In the genomic region with DNA sequence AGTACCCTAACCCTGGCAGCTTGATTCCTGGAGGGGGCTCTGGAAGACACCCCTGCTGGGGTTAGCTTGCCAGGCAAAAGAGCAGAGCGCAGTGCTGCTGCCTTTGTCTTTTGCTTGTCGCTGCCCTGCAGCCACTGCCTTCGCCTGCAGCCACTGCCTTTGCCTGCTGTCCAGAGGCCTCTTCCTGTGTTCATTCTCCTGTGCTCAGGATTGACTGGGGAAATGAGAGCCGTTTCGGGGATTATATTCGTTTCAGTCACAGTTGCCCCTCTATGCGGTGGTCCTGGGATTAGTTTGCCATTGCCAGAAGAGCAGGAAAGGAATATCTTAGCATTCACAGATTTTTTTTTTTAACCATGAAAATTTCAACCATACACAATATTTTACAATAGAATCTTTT, we compare ENCODE assay signal across 18 cellular contexts. TPM values are rescaled to one million over a fixed set of nuclear protein-coding genes. Genes with fewer than 3 reads are reported as not detected.
DNase-seq lines count a peak whose midpoint lies in the region; ATAC-seq and TF ChIP-seq lines count a peak whose summit lies in the region.
"Had no signal": no experiment of that assay in that cellular context is flagged by ENCODE, and none has a peak within 500 bp of the region (broad histone marks: within the 10 kb centered on the region; RNA-seq: fewer than 3 reads in every experiment).

No MANE protein-coding gene starts in this region.

- H3K4me1 Mint-ChIP-seq in activated T-cell treated with anti-CD3 and anti-CD28 coated beads, Interleukin-2, amount 50 U/mL, for 24 hours (ENCODE audit: low read depth), result peaks cover 33% of the 10 kb centered on the region
- peaks cover 30% of the 10 kb centered on the region for H3K4me1 Mint-ChIP-seq in activated B cell treated with CpG ODN at 0.5 μM for 24 hours
- H3K4me1 Mint-ChIP-seq in T-helper 2 cell treated with Interferon-gamma antibody and Interleukin-4, amounts not matched to agents 5 μg/mL and 100 μg/mL, for 36 hours (ENCODE audit: low read depth), result peaks cover 31% of the 10 kb centered on the region

- peaks cover 34% of the 10 kb centered on the region for H3K4me1 ChIP-seq in thymus (ENCODE audit: control insufficient read depth, insufficient read depth, low read length)

- CTCF ChIA-PET in activated B cell treated with CpG ODN at 0.5 μM for 24 hours (lab: Charles Lee), result interaction anchor here (1.4 to 1.6 kb wide), 2 partner anchors 25 to 764 kb away, joined by 3 to 10 read pairs; no protein-coding TSS in a partner anchor

- H3K27ac ChIP-seq in thymus (ENCODE audit: low read depth), result peak overlapping the region; percentile 69
- H3K27ac ChIP-seq: 22Rv1, C4-2B had no signal

- no peaks in the 10 kb centered on the region for H3K27me3 Mint-ChIP-seq in activated T-cell treated with anti-CD3 and anti-CD28 coated beads, Interleukin-2, amount 50 U/mL, for 24 hours
- no peaks in the 10 kb centered on the region for H3K27me3 Mint-ChIP-seq in activated B cell treated with CpG ODN at 0.5 μM for 24 hours
- H3K27me3 Mint-ChIP-seq in T-helper 2 cell treated with Interferon-gamma antibody and Interleukin-4, amounts not matched to agents 5 μg/mL and 100 μg/mL, for 36 hours (ENCODE audit: low read depth), result no peaks in the 10 kb centered on the region

- no peaks in the 10 kb centered on the region for H3K27me3 ChIP-seq in thymus (ENCODE audit: control insufficient read depth, insufficient read depth)

- intact Hi-C loops in activated B cell treated with CpG ODN at 0.5 μM for 24 hours (cut with micrococcal nuclease), result no loop called here

- POLR2A ChIA-PET in activated B cell treated with CpG ODN at 0.5 μM for 24 hours (lab: Charles Lee), result interaction anchor here (0.6 kb wide), 1 partner anchor 335 kb away, joined by 3 read pairs; no protein-coding TSS in a partner anchor

- no peak overlapping the region for H3K4me3 ChIP-seq in thymus (ENCODE audit: low read length)

- H3K27ac Mint-ChIP-seq in activated T-cell treated with anti-CD3 and anti-CD28 coated beads, Interleukin-2, amount 50 U/mL, for 24 hours, result peak overlapping the region; percentile 71
- peak overlapping the region; percentile 77 for H3K27ac Mint-ChIP-seq in activated B cell treated with CpG ODN at 0.5 μM for 24 hours
- H3K27ac Mint-ChIP-seq in T-helper 2 cell treated with Interferon-gamma antibody and Interleukin-4, amounts not matched to agents 5 μg/mL and 100 μg/mL, for 36 hours, result no peak overlapping the region
- H3K27ac Mint-ChIP-seq: H9 had no signal

- H3K36me3 ChIP-seq in thymus (ENCODE audit: control insufficient read depth, insufficient read depth), result peaks cover 10% of the 10 kb centered on the region

- no peak for TF ChIP-seq CTCF in activated B cell treated with CpG ODN at 0.5 μM for 24 hours (IDR thresholded peaks at IDR 0.05)

- no peaks in the 10 kb centered on the region for H3K9me3 Mint-ChIP-seq in activated T-cell treated with anti-CD3 and anti-CD28 coated beads, Interleukin-2, amount 50 U/mL, for 24 hours
- no peaks in the 10 kb centered on the region for H3K9me3 Mint-ChIP-seq in activated B cell treated with CpG ODN at 0.5 μM for 24 hours
- H3K9me3 Mint-ChIP-seq in T-helper 2 cell treated with Interferon-gamma antibody and Interleukin-4, amounts not matched to agents 5 μg/mL and 100 μg/mL, for 36 hours, result no peaks in the 10 kb centered on the region
- H3K9me3 Mint-ChIP-seq: H9 had no signal

- peaks cover 52% of the 10 kb centered on the region for H3K36me3 Mint-ChIP-seq in activated T-cell treated with anti-CD3 and anti-CD28 coated beads, Interleukin-2, amount 50 U/mL, for 24 hours (ENCODE audit: low read depth)
- peaks cover 29% of the 10 kb centered on the region for H3K36me3 Mint-ChIP-seq in activated B cell treated with CpG ODN at 0.5 μM for 24 hours (ENCODE audit: low read depth)
- H3K36me3 Mint-ChIP-seq in T-helper 2 cell treated with Interferon-gamma antibody and Interleukin-4, amounts not matched to agents 5 μg/mL and 100 μg/mL, for 36 hours (ENCODE audit: low read depth), result peaks cover 20% of the 10 kb centered on the region

- no peak overlapping the region for H3K4me3 Mint-ChIP-seq in activated T-cell treated with anti-CD3 and anti-CD28 coated beads, Interleukin-2, amount 50 U/mL, for 24 hours
- H3K4me3 Mint-ChIP-seq in activated B cell treated with CpG ODN at 0.5 μM for 24 hours, result no peak overlapping the region
- no peak overlapping the region for H3K4me3 Mint-ChIP-seq in T-helper 2 cell treated with Interferon-gamma antibody and Interleukin-4, amounts not matched to agents 5 μg/mL and 100 μg/mL, for 36 hours
- H3K4me3 Mint-ChIP-seq: H9 had no signal

- H3K9me3 ChIP-seq in thymus (ENCODE audit: control insufficient read depth), result no peaks in the 10 kb centered on the region

- 92% methylated on average over 7 of the region's 7 CpGs for WGBS in thymus

- ATAC-seq in activated B cell treated with CpG ODN at 0.5 μM for 24 hours (ENCODE audit: low read depth) (no peak), HG02623 (IDR thresholded peaks at IDR 0.05; ENCODE audit: unreplicated experiment) (no peak)
- ATAC-seq: HepG2, Panc1 had no signal

- DNase-seq in activated T-cell treated with anti-CD3 and anti-CD28 coated beads, Interleukin-2, amount 50 U/mL, for 24 hours, result no peak
- no peak for DNase-seq in activated T-cell treated with anti-CD3 and anti-CD28 coated beads, Interleukin-2, amount 50 U/mL, for 48 hours
- DNase-seq in activated B cell treated with CpG ODN at 0.5 μM for 24 hours, result no peak
- peak; percentile 40 for DNase-seq in medulla oblongata (ENCODE audit: extremely low spot score)
- DNase-seq in T-helper 2 cell treated with Interferon-gamma antibody and Interleukin-4, amounts not matched to agents 5 μg/mL and 100 μg/mL, for 36 hours (ENCODE audit: low spot score), result no peak
- no peak for DNase-seq in stimulated activated CD4-positive, alpha-beta T cell treated with anti-CD3 and anti-CD28 coated beads, Interleukin-2, amount 100 ng/mL, for 24 hours
- DNase-seq: COR-L47, H9, NCI-H187 treated with DMSO at 0.1 percent for 48 hours, NCI-H446 treated with DMSO at 0.1 percent for 48 hours, NCI-H774, Right ventricle myocardium superior had no signal

RNA-seq across cellular contexts. Expression of gene ZNF664, which starts 34.3 kb away (rescaled TPM):
- total RNA-seq in activated B cell treated with CpG ODN at 0.5 μM for 24 hours, result 35.6 and 40.7 TPM in 2 replicates
- 36.0 TPM for polyA plus RNA-seq in thymus

RNA-seq across cellular contexts. Expression of gene CCDC92, which starts 34.7 kb away (rescaled TPM):
- 21.5 and 23.7 TPM in 2 replicates for total RNA-seq in activated B cell treated with CpG ODN at 0.5 μM for 24 hours
- 34.4 TPM for polyA plus RNA-seq in thymus
